ENCODE assay signal across 29 cellular contexts in the genomic region with DNA sequence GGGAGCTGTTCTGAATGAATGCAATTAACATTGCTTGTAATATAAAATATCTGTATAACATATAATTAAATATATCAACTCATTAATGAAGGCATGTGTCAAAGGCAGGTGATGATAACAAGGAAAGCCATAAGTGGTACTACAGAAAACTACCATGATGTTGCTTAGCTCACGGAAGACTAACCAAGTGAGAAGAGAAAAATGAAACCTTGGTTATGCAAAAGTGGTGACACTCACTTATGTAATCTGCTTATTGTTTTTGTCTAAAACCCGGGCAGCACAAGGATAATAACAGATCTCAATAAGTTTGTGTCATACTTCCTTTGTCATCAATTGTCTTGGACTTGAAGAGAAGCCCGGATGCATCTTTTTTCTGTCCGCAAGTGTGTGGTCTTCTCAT.
"Had no signal": no experiment of that assay in that cellular context is flagged by ENCODE, and none has a peak within 500 bp of the region (broad histone marks: within the 10 kb centered on the region; RNA-seq: fewer than 3 reads in every experiment).

No MANE protein-coding gene starts in this region.

- H3K4me1 ChIP-seq: ascending aorta, SJCRH30 had no signal

- DNase-seq: activated CD4-positive, alpha-beta memory T cell treated with anti-CD3 and anti-CD28 coated beads, Interleukin-2, amount 10 ng/mL, durations not matched to agents 7 days and 5 days; activated CD4-positive, alpha-beta T cell treated with anti-CD3 and anti-CD28 coated beads for 1 hour; activated CD4-positive, alpha-beta T cell treated with anti-CD3 and anti-CD28 coated beads for 48 hours; activated CD4-positive, CD25-positive, alpha-beta regulatory T cell; activated CD8-positive, alpha-beta memory T cell treated with anti-CD3 and anti-CD28 coated beads for 24 hours; activated CD8-positive, alpha-beta memory T cell treated with anti-CD3 and anti-CD28 coated beads, Interleukin-2, amount 10 ng/mL, durations not matched to agents 7 days and 5 days; activated gamma-delta T cell; activated naive CD4-positive, alpha-beta T cell treated with Interleukin-2 at 50 U/mL for 16 hours; activated naive CD8-positive, alpha-beta T cell treated with anti-CD3 and anti-CD28 coated beads, Interleukin-2, amount 10 ng/mL, durations not matched to agents 7 days and 5 days; activated T-cell treated with anti-CD3 and anti-CD28 coated beads, Interleukin-2, amount 50 U/mL, for 24 hours; amygdala; NCI-H1105 treated with DMSO at 0.1 percent for 48 hours; NCI-H1436; NCI-H1694; NCI-H1930; NCI-H2081 treated with DMSO at 0.1 percent for 48 hours; NCI-H226; NCI-H446 treated with DMSO at 0.1 percent for 48 hours; NCI-H524; NCI-H69; NCI-H82; SHP77; SJCRH30; T1000; WERI-Rb-1 had no signal

- H3K4me3 ChIP-seq: ascending aorta, cardiac muscle cell, SJCRH30, SK-N-MC had no signal

- H3K36me3 ChIP-seq: ascending aorta, cardiac muscle cell, SJCRH30, WERI-Rb-1 had no signal

- H3K9me3 ChIP-seq: ascending aorta, SJCRH30 had no signal

- ATAC-seq: activated CD8-positive, alpha-beta memory T cell treated with anti-CD3 and anti-CD28 coated beads, Interleukin-2, amount 10 ng/mL, durations not matched to agents 7 days and 5 days; Panc1 had no signal

- H3K27me3 ChIP-seq: ascending aorta, cardiac muscle cell, SJCRH30 had no signal

- H3K27ac ChIP-seq: ascending aorta, cardiac muscle cell, SJCRH30, SK-N-MC, WERI-Rb-1 had no signal
